In the genomic region with DNA sequence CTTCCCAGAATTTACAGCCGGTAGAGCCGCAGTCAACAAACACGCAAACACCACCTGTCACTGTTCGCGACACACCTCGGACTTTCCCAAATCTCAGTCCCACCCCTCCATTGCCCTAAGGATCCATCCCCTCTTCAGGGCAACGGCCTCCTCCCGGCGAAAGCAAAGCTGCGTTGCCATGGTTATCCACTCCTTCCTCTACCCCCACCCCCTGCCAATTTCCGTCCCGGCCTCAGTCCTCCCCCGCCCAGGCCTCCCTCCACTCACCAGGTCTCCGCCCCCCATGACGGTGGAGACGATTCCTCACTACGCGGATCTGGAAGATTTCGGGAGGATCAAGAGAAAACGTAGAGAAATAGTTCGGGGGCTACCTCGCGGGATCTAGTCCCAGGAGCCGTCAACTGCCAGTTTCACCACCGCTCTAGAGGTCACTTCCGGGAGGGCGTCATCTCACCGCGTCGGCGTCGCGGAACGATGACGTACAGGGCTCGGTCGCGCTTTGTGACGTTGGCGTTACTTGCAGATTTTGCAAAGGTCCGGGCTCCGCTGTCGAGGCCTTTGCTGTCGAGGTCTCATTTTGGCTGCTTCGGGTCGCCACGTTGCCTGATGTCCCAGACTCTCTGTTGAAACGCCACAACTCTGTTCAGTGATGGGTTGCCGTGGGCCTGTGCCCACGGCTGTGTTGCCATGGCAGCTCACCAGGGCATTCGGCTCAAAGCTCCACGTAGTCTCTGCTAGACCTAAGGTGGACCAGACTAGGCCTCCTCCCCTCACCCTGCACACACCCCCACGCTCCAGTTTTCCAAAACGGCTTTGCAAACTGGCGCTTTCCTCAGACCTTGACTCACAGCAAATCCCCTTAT, we compare ENCODE assay signal across 8 cellular contexts. TPM values are rescaled to one million over a fixed set of nuclear protein-coding genes. Genes with fewer than 3 reads are reported as not detected.
DNase-seq lines count a peak whose midpoint lies in the region; ATAC-seq and TF ChIP-seq lines count a peak whose summit lies in the region.

Gene CWC25, minus strand, starts transcription at position 423 of the 863 bp plus-strand sequence. Its CDS starts 138 bp downstream, at position 285.

- DNase-seq in GM03348 (ENCODE audit: low spot score) (peak; percentile 95), NCI-H1105 (lab: John Stamatoyannopoulos, UW) (peak; percentile 79), SKM-1 (lab: John Stamatoyannopoulos, UW; ENCODE audit: unreplicated experiment) (peak; percentile 75), glomerular visceral epithelial cell (ENCODE audit: extremely low spot score) (peak; percentile 94), omental fat pad (ENCODE audit: low spot score) (peak; percentile 96)
- DNase-seq in activated naive CD4-positive, alpha-beta T cell treated with anti-CD3 and anti-CD28 coated beads, Interleukin-2, amount 50 U/mL, for 72 hours (ENCODE audit: low spot score in 2 of 2): peak; percentile 98

- ATAC-seq in HG02571 (IDR thresholded peaks at IDR 0.05; ENCODE audit: unreplicated experiment) (peak; percentile 77), omental fat pad (ENCODE audit: low FRiP score) (peak; percentile 93)
- peak; percentile 86 to 90 for ATAC-seq in activated naive CD4-positive, alpha-beta T cell treated with anti-CD3 and anti-CD28 coated beads, Interleukin-2, amount 50 U/mL, for 72 hours

- peak within 1 kb of the TSS; percentile 99 for H3K27ac ChIP-seq in temporal lobe (ENCODE audit: low read depth, low read length)

- H3K27ac Mint-ChIP-seq in activated naive CD4-positive, alpha-beta T cell treated with anti-CD3 and anti-CD28 coated beads, Interleukin-2, amount 50 U/mL, for 72 hours: peak within 1 kb of the TSS; percentile 98 to 100

- H3K36me3 Mint-ChIP-seq in activated naive CD4-positive, alpha-beta T cell treated with anti-CD3 and anti-CD28 coated beads, Interleukin-2, amount 50 U/mL, for 72 hours: peaks cover 6 to 9% of the 10 kb centered on the region in 2 donors

- no peak for TF ChIP-seq CTCF in omental fat pad (IDR thresholded peaks at IDR 0.05)

- no peaks in the 10 kb centered on the region for H3K9me3 Mint-ChIP-seq in activated naive CD4-positive, alpha-beta T cell treated with anti-CD3 and anti-CD28 coated beads, Interleukin-2, amount 50 U/mL, for 72 hours

RNA-seq across cellular contexts. Expression of gene CWC25, which starts in this region (rescaled TPM):
- 10 to 100 TPM; 19.2 to 41.9 TPM for total RNA-seq in activated naive CD4-positive, alpha-beta T cell treated with anti-CD3 and anti-CD28 coated beads, Interleukin-2, amount 50 U/mL, for 72 hours
- 10 to 100 TPM; 15.2 to 49.6 (median 30.5) TPM for total RNA-seq in omental fat pad
- 8.4 TPM for total RNA-seq in temporal lobe

Comparison
In these comparisons a context has a peak if more than half of its experiments do, and no peak if none do; other contexts are left out.
1. Peak in every context shown above with its lines: DNase-seq, ATAC-seq and H3K27ac ChIP-seq.